ENCODE assay signal across 8 cellular contexts in genomic region chr5:68215208-68215887, GRCh38. TPM values are rescaled to one million over a fixed set of nuclear protein-coding genes. Genes with fewer than 3 reads are reported as not detected.
A peak's percentile ranks its signal among the peaks of the same experiment; 100 is the strongest.
DNase-seq lines count a peak whose midpoint lies in the region; ATAC-seq and TF ChIP-seq lines count a peak whose summit lies in the region.

PIK3R1 (plus strand) TSS chr5:68215756; CDS start chr5:68226676, 10,920 bp downstream.

- ATAC-seq in GM21619 (IDR thresholded peaks at IDR 0.05; ENCODE audit: unreplicated experiment) = peak; percentile 79
- peak; percentile 93 for ATAC-seq in mucosa of descending colon

- no peak; the same call in 1 of the 2 replicates for TF ChIP-seq EP300 in Ishikawa (IDR thresholded peaks at IDR 0.05; ENCODE audit: borderline replicate concordance)

- TF ChIP-seq CTCF in epithelial cell of esophagus (IDR thresholded peaks at IDR 0.05; ENCODE audit: insufficient read depth, low read depth, low read length, missing control alignments) (peak; percentile 37), mucosa of descending colon (IDR thresholded peaks at IDR 0.05) (peak; percentile 29)

- H3K36me3 ChIP-seq in mucosa of descending colon (ENCODE audit: low read depth) = no peaks in the 10 kb centered on the region

- H3K9me3 ChIP-seq in mucosa of descending colon = no peaks in the 10 kb centered on the region

- DNase-seq in DMS53 (lab: John Stamatoyannopoulos, UW) = peak; percentile 98
- peak; percentile 96 for DNase-seq in OCI-M1 (lab: John Stamatoyannopoulos, UW)
- DNase-seq in activated T-cell treated with anti-CD3 and anti-CD28 coated beads for 24 hours (ENCODE audit: low read depth) = peak; percentile 91
- peak; percentile 96 for DNase-seq in epithelial cell of esophagus (ENCODE audit: low read depth)
- peak; percentile 97 to 98 (median 97) for DNase-seq in mucosa of descending colon
- peak; percentile 77 to 88 for DNase-seq in stimulated activated CD8-positive, alpha-beta memory T cell treated with anti-CD3 and anti-CD28 coated beads, Interleukin-4, amount 100 ng/mL, for 1 hour (ENCODE audit: low read depth in 2 of 2, low spot score in 1 of 2)

- intact Hi-C loops in mucosa of descending colon (cut with DNase I, micrococcal nuclease) = no loop called here

- H3K4me3 ChIP-seq in epithelial cell of esophagus (ENCODE audit: low read length) (peak within 1 kb of the TSS; percentile 95), mucosa of descending colon (peak within 1 kb of the TSS; percentile 96)

- peaks cover 16% of the 10 kb centered on the region for H3K4me1 ChIP-seq in mucosa of descending colon (ENCODE audit: low read depth)

- TF ChIP-seq RAD21 in Ishikawa (IDR thresholded peaks at IDR 0.05; ENCODE audit: low read depth) = no peak

TF ChIP-seq in Ishikawa, 13 proteins besides CTCF, POLR2A, EP300 and RAD21:
- TF ChIP-seq, protein P1, sequence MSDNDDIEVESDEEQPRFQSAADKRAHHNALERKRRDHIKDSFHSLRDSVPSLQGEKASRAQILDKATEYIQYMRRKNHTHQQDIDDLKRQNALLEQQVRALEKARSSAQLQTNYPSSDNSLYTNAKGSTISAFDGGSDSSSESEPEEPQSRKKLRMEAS (IDR thresholded peaks at IDR 0.05) = peak; percentile 22; the same call in 1 of the 2 replicates
- TF ChIP-seq FOXM1 (IDR thresholded peaks at IDR 0.05; ENCODE audit: borderline replicate concordance, low read depth) (no peak), CREB1 (IDR thresholded peaks at IDR 0.05; ENCODE audit: low read depth) (no peak), YY1 (IDR thresholded peaks at IDR 0.05; ENCODE audit: low read depth) (no peak), TEAD4 (IDR thresholded peaks at IDR 0.05) (peak; percentile 22; the same call in 1 of the 2 replicates), TAF1 (IDR thresholded peaks at IDR 0.05; ENCODE audit: low read depth) (peak; percentile 74), TCF12 (IDR thresholded peaks at IDR 0.05; ENCODE audit: low read depth) (peak; percentile 60; the same call in 1 of the 2 replicates), EGR1 (IDR thresholded peaks at IDR 0.05) (peak; percentile 79), REST (IDR thresholded peaks at IDR 0.05; ENCODE audit: low read depth) (no peak), NFIC (IDR thresholded peaks at IDR 0.05) (no peak), CEBPB (IDR thresholded peaks at IDR 0.05) (no peak), ZBTB7A (IDR thresholded peaks at IDR 0.05; ENCODE audit: low read depth) (0 out of 2 replicates have a peak, but pooled peaks have one; percentile 31)
- TF ChIP-seq, protein P2, sequence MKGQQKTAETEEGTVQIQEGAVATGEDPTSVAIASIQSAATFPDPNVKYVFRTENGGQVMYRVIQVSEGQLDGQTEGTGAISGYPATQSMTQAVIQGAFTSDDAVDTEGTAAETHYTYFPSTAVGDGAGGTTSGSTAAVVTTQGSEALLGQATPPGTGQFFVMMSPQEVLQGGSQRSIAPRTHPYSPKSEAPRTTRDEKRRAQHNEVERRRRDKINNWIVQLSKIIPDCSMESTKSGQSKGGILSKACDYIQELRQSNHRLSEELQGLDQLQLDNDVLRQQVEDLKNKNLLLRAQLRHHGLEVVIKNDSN (IDR thresholded peaks at IDR 0.05) = no peak
TF ChIP-seq in Ishikawa: peak in this region for 6.

RNA-seq across cellular contexts. Expression of gene PIK3R1, which starts in this region (rescaled TPM):
- total RNA-seq in mucosa of descending colon = 100 to 1,000 TPM in 1 of 3 donors, 10 to 100 TPM in 2; 66.7 to 197 (median 74.9) TPM

Comparison
In these comparisons a context has a peak if more than half of its experiments do, and no peak if none do; other contexts are left out.
1. Peak in every context shown above with its lines: DNase-seq, ATAC-seq and H3K4me3 ChIP-seq.